13 cellular contexts compared by ENCODE assay signal in the genomic region with DNA sequence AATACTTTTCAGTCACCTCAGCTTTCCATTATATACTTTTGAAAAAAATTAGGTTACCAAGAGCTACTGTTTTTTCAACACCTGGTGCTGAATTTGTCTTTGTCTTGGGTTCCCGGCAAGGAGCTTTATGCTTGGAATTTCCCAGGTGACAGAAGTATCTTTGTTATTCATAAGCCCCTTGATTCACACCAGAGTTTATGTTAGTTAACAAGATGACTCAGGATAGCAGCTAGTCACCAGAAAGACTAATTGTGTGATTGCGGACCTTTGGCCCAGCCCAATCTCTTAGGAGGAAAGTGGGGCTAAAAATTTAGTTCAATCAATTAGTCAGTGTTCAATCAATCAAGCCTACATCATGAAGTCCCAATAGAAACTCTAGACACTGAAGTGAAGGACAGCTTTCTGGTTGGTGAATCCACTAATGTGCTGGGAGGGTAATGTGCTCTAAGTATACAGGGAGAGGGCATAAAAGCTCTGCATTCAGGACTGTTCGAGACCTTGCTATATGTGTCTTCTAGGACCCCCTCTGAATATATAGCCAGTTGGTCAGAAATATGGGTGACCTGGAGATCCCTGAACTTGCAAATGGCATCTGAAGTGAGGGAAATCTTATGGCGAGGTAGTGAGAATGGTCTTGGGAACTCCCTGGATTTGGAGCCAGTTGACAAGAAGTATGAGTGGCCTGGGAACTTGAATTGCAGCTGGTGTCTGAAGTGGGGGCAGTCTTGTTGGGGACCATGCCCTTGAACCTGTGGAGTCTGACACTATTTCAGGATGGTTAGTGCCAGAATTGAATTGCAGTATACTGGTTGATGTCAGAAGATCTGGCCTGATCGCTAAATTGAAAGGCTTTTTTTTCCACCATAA. TPM values are rescaled to one million over a fixed set of nuclear protein-coding genes. Genes with fewer than 3 reads are reported as not detected.
DNase-seq lines count a peak whose midpoint lies in the region; ATAC-seq and TF ChIP-seq lines count a peak whose summit lies in the region.
"Had no signal": no experiment of that assay in that cellular context is flagged by ENCODE, and none has a peak within 500 bp of the region (broad histone marks: within the 10 kb centered on the region; RNA-seq: fewer than 3 reads in every experiment).

No MANE protein-coding gene starts in this region.

- TF ChIP-seq POLR2A in esophagus muscularis mucosa (IDR thresholded peaks at IDR 0.05; ENCODE audit: low read depth) (no peak), sigmoid colon (IDR thresholded peaks at IDR 0.05) (no peak)

- ATAC-seq in HG03457 (IDR thresholded peaks at IDR 0.05; ENCODE audit: unreplicated experiment), result no peak
- ATAC-seq in HG03521 (IDR thresholded peaks at IDR 0.05; ENCODE audit: unreplicated experiment), result no peak

- no peak overlapping the region for H3K4me3 ChIP-seq in esophagus muscularis mucosa
- H3K4me3 ChIP-seq in sigmoid colon, result no peak overlapping the region
- H3K4me3 ChIP-seq: gastrocnemius medialis had no signal

- H3K9me3 ChIP-seq in esophagus muscularis mucosa (no peaks in the 10 kb centered on the region), sigmoid colon (no peaks in the 10 kb centered on the region)
- H3K9me3 ChIP-seq: gastrocnemius medialis, SK-N-SH had no signal

- H3K36me3 ChIP-seq in esophagus muscularis mucosa (peaks cover 0 to 29% (median 23%) of the 10 kb centered on the region in 4 donors), sigmoid colon (peaks cover 0 to 17% (median 1%) of the 10 kb centered on the region in 4 donors)

- TF ChIP-seq EP300 in esophagus muscularis mucosa (IDR thresholded peaks at IDR 0.05) (no peak), sigmoid colon (IDR thresholded peaks at IDR 0.05) (no peak)

- TF ChIP-seq CTCF in esophagus muscularis mucosa (IDR thresholded peaks at IDR 0.05), result no peak
- no peak for TF ChIP-seq CTCF in sigmoid colon (IDR thresholded peaks at IDR 0.05)

- peak; percentile 2 for DNase-seq in NCI-H82 (lab: John Stamatoyannopoulos, UW)
- no peak for DNase-seq in NCI-H82 treated with DMSO at 0.1 percent for 48 hours (lab: John Stamatoyannopoulos, UW; ENCODE audit: unreplicated experiment)
- peak; percentile 60 for DNase-seq in NCI-H69 (lab: John Stamatoyannopoulos, UW)
- no peak for DNase-seq in esophagus muscularis mucosa (ENCODE audit: extremely low spot score)
- no peak for DNase-seq in sigmoid colon
- DNase-seq in hepatic stellate cell (ENCODE audit: low spot score), result no peak
- DNase-seq: activated effector memory CD4-positive, alpha-beta T cell treated with anti-CD3 and anti-CD28 coated beads, Interleukin-2, amount 50 U/mL, for 16 hours; gastrocnemius medialis; NCI-H1436; SK-N-SH had no signal

- H3K27me3 ChIP-seq in esophagus muscularis mucosa, result no peaks in the 10 kb centered on the region
- H3K27me3 ChIP-seq in sigmoid colon, result no peaks in the 10 kb centered on the region
- H3K27me3 ChIP-seq: gastrocnemius medialis had no signal

- peak overlapping the region; percentile 15 to 38 (median 30) for H3K27ac ChIP-seq in esophagus muscularis mucosa (replicated peaks in 1 of 4)
- peak overlapping the region; percentile 22 to 52 (median 48) for H3K27ac ChIP-seq in sigmoid colon
- H3K27ac ChIP-seq: parathyroid adenoma had no signal

- 66% methylated on average over 5 of the region's 5 CpGs for WGBS in esophagus muscularis mucosa
- WGBS in sigmoid colon, 2 donors, result 62 to 82% methylated on average over 5 of the region's 5 CpGs

- H3K4me1 ChIP-seq in esophagus muscularis mucosa (peaks cover 18 to 48% (median 37%) of the 10 kb centered on the region in 4 donors), sigmoid colon (peaks cover 0 to 51% (median 26%) of the 10 kb centered on the region in 4 donors)

- intact Hi-C loops in esophagus muscularis mucosa (cut with DNase I), result loop anchor here (5.0 kb wide), 1 partner anchor 259 kb away; no protein-coding TSS in a partner anchor
- intact Hi-C loops in sigmoid colon (cut with DNase I), result loop anchor here (5.0 kb wide), 1 partner anchor 79 kb away; no protein-coding TSS in a partner anchor

RNA-seq across cellular contexts. Expression of gene TMEM30A, which starts 16.2 kb away (rescaled TPM):
- total RNA-seq in esophagus muscularis mucosa (100 to 1,000 TPM in 1 of 4 donors, 10 to 100 TPM in 3; 87.6 to 102 (median 91.9) TPM), sigmoid colon (10 to 100 TPM; 69.5 to 95.6 (median 92.6) TPM)
- polyA plus RNA-seq in sigmoid colon, result 10 to 100 TPM; 10.8 to 45.4 (median 16.6) TPM

RNA-seq across cellular contexts. Expression of gene COX7A2, which starts 24.8 kb away (rescaled TPM):
- total RNA-seq in esophagus muscularis mucosa (100 to 1,000 TPM; 126 to 480 (median 300) TPM), sigmoid colon (1,000 to 10,000 TPM in 1 of 4 donors, 100 to 1,000 TPM in 3; 419 to 3,086 (median 644) TPM)
- polyA plus RNA-seq in sigmoid colon, result 1,000 to 10,000 TPM in 2 of 3 donors, 100 to 1,000 TPM in 1; 948 to 2,470 (median 1,191) TPM

Comparison
In these comparisons a context has a peak if more than half of its experiments do, and no peak if none do; other contexts are left out.
1. DNase-seq: peak in NCI-H82 (single experiment) and NCI-H69 (single experiment); none in NCI-H82 treated with DMSO at 0.1 percent for 48 hours (single experiment), esophagus muscularis mucosa (single experiment), sigmoid colon (single experiment) and hepatic stellate cell (single experiment).